15 cellular contexts compared by ENCODE assay signal in the genomic region with DNA sequence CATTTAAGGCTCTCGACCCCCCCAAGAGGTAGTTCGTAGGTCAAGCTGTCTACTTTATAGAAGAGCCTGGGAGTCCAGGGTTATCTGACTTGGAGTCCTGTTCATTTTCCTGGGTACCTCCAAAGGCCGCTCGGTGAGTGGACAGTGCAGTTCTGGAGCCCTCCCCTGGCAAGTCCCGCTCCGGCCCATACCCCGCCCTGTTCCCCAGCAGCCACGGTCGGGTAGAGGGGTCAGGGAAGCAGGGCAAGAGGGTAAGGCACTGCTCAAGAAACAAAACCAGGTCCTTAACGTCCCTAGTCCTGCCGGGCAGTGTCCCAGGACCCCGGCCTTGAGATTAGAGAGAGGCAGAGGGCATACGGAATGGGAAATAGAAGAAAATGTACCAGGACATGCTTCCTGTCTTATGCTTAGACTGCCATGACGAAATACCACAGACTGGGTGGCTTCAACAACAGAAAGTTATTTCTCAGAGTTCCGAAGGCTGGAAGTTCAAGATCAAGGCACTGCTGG. TPM values are rescaled to one million over a fixed set of nuclear protein-coding genes. Genes with fewer than 3 reads are reported as not detected.
DNase-seq lines count a peak whose midpoint lies in the region; ATAC-seq and TF ChIP-seq lines count a peak whose summit lies in the region.
"Had no signal": no experiment of that assay in that cellular context is flagged by ENCODE, and none has a peak within 500 bp of the region (broad histone marks: within the 10 kb centered on the region; RNA-seq: fewer than 3 reads in every experiment).

No MANE protein-coding gene starts in this region.

- no peaks in the 10 kb centered on the region for H3K36me3 ChIP-seq in mucosa of descending colon (ENCODE audit: low read depth)
- H3K36me3 ChIP-seq: lower lobe of right lung, right atrium auricular region had no signal

- POLR2A ChIA-PET in activated CD8-positive, alpha-beta T cell treated with anti-CD3 and anti-CD28 coated beads, Interleukin-2, amount 10 ng/mL, durations not matched to agents 7 days and 5 days (lab: Charles Lee) = interaction anchor here (1.5 to 1.7 kb wide), 2 partner anchors 10 to 11 kb away, joined by 4 read pairs; no protein-coding TSS in a partner anchor

- peak overlapping the region; percentile 60 for H3K27ac Mint-ChIP-seq in stimulated activated naive CD8-positive, alpha-beta T cell treated with anti-CD3 and anti-CD28 coated beads, Interleukin-15, Interleukin-2, amounts not matched to agents 100 ng/mL and 50 ng/mL, for 24 hours
- peak overlapping the region; percentile 70 for H3K27ac Mint-ChIP-seq in activated CD8-positive, alpha-beta T cell treated with anti-CD3 and anti-CD28 coated beads, Interleukin-2, amount 10 ng/mL, durations not matched to agents 7 days and 5 days
- no peak overlapping the region for H3K27ac Mint-ChIP-seq in activated T-helper 1 cell treated with anti-CD3 and anti-CD28 coated beads, Interleukin-12 subunit alpha, Interleukin-12 subunit beta, Interleukin-2, Interleukin-4 antibody, amounts not matched to agents 30 ng/mL and 10 ng/mL and 1 ng/mL, durations not matched to agents 14 hours and 24 hours and 36 hours

- peaks cover 10% of the 10 kb centered on the region for H3K9me3 Mint-ChIP-seq in stimulated activated naive CD8-positive, alpha-beta T cell treated with anti-CD3 and anti-CD28 coated beads, Interleukin-15, Interleukin-2, amounts not matched to agents 100 ng/mL and 50 ng/mL, for 24 hours
- peaks cover 8% of the 10 kb centered on the region for H3K9me3 Mint-ChIP-seq in activated CD8-positive, alpha-beta T cell treated with anti-CD3 and anti-CD28 coated beads, Interleukin-2, amount 10 ng/mL, durations not matched to agents 7 days and 5 days (ENCODE audit: insufficient read depth)
- peaks cover 13% of the 10 kb centered on the region for H3K9me3 Mint-ChIP-seq in activated T-helper 1 cell treated with anti-CD3 and anti-CD28 coated beads, Interleukin-12 subunit alpha, Interleukin-12 subunit beta, Interleukin-2, Interleukin-4 antibody, amounts not matched to agents 30 ng/mL and 10 ng/mL and 1 ng/mL, durations not matched to agents 14 hours and 24 hours and 36 hours

- H3K4me3 ChIP-seq in mucosa of descending colon = no peak overlapping the region
- H3K4me3 ChIP-seq: lower lobe of right lung, right atrium auricular region, SK-N-MC had no signal

- H3K27me3 Mint-ChIP-seq in stimulated activated naive CD8-positive, alpha-beta T cell treated with anti-CD3 and anti-CD28 coated beads, Interleukin-15, Interleukin-2, amounts not matched to agents 100 ng/mL and 50 ng/mL, for 24 hours = no peaks in the 10 kb centered on the region
- H3K27me3 Mint-ChIP-seq in activated CD8-positive, alpha-beta T cell treated with anti-CD3 and anti-CD28 coated beads, Interleukin-2, amount 10 ng/mL, durations not matched to agents 7 days and 5 days (ENCODE audit: low read depth) = peaks cover 2% of the 10 kb centered on the region
- no peaks in the 10 kb centered on the region for H3K27me3 Mint-ChIP-seq in activated T-helper 1 cell treated with anti-CD3 and anti-CD28 coated beads, Interleukin-12 subunit alpha, Interleukin-12 subunit beta, Interleukin-2, Interleukin-4 antibody, amounts not matched to agents 30 ng/mL and 10 ng/mL and 1 ng/mL, durations not matched to agents 14 hours and 24 hours and 36 hours (ENCODE audit: insufficient read depth)

- intact Hi-C loops in activated T-helper 1 cell treated with anti-CD3 and anti-CD28 coated beads, Interleukin-12 subunit alpha, Interleukin-12 subunit beta, Interleukin-2, Interleukin-4 antibody, amounts not matched to agents 30 ng/mL and 10 ng/mL and 1 ng/mL, durations not matched to agents 14 hours and 24 hours and 36 hours (cut with micrococcal nuclease) = no loop called here
- intact Hi-C loops in mucosa of descending colon (cut with DNase I, micrococcal nuclease) = no loop called here

- peaks cover 4% of the 10 kb centered on the region for H3K9me3 ChIP-seq in mucosa of descending colon

- TF ChIP-seq POLR2A in GM18505 (IDR thresholded peaks at IDR 0.05; ENCODE audit: borderline replicate concordance, extremely low read depth, insufficient read depth, insufficient read length) = no peak

- H3K4me1 ChIP-seq in mucosa of descending colon (ENCODE audit: low read depth) = peaks cover 8% of the 10 kb centered on the region

- H3K4me3 Mint-ChIP-seq in stimulated activated naive CD8-positive, alpha-beta T cell treated with anti-CD3 and anti-CD28 coated beads, Interleukin-15, Interleukin-2, amounts not matched to agents 100 ng/mL and 50 ng/mL, for 24 hours = no peak overlapping the region
- no peak overlapping the region for H3K4me3 Mint-ChIP-seq in activated CD8-positive, alpha-beta T cell treated with anti-CD3 and anti-CD28 coated beads, Interleukin-2, amount 10 ng/mL, durations not matched to agents 7 days and 5 days
- no peak overlapping the region for H3K4me3 Mint-ChIP-seq in activated T-helper 1 cell treated with anti-CD3 and anti-CD28 coated beads, Interleukin-12 subunit alpha, Interleukin-12 subunit beta, Interleukin-2, Interleukin-4 antibody, amounts not matched to agents 30 ng/mL and 10 ng/mL and 1 ng/mL, durations not matched to agents 14 hours and 24 hours and 36 hours
- H3K4me3 Mint-ChIP-seq: endodermal cell, neural crest cell had no signal

- TF ChIP-seq CTCF in mucosa of descending colon (IDR thresholded peaks at IDR 0.05) = no peak

- ATAC-seq in stimulated activated naive CD8-positive, alpha-beta T cell treated with anti-CD3 and anti-CD28 coated beads, Interleukin-15, Interleukin-2, amounts not matched to agents 100 U/mL and 50 U/mL, for 24 hours = no peak
- ATAC-seq in activated CD8-positive, alpha-beta T cell treated with anti-CD3 and anti-CD28 coated beads, Interleukin-2, amount 10 ng/mL, durations not matched to agents 7 days and 5 days = no peak
- ATAC-seq in HG03108 (IDR thresholded peaks at IDR 0.05; ENCODE audit: unreplicated experiment) (no peak), GM18505 (IDR thresholded peaks at IDR 0.05; ENCODE audit: unreplicated experiment) (no peak), mucosa of descending colon (no peak)
- ATAC-seq: lower lobe of right lung had no signal

- CTCF ChIA-PET in activated CD8-positive, alpha-beta T cell treated with anti-CD3 and anti-CD28 coated beads, Interleukin-2, amount 10 ng/mL, durations not matched to agents 7 days and 5 days (lab: Charles Lee) = interaction anchor here (0.9 to 3.4 kb wide), 4 partner anchors 8 to 138 kb away, joined by 3 to 29 read pairs (median 4); no protein-coding TSS in a partner anchor

- DNase-seq in stimulated activated naive CD8-positive, alpha-beta T cell treated with anti-CD3 and anti-CD28 coated beads, Interleukin-15, Interleukin-2, amounts not matched to agents 100 U/mL and 50 U/mL, for 24 hours = no peak
- DNase-seq in activated CD8-positive, alpha-beta T cell treated with anti-CD3 and anti-CD28 coated beads, Interleukin-2, amount 10 ng/mL, durations not matched to agents 7 days and 5 days = no peak
- DNase-seq in iris pigment epithelial cell (ENCODE audit: low read depth) (peak; percentile 16), mucosa of descending colon (no peak)
- no peak for DNase-seq in activated T-helper 1 cell treated with anti-CD3 and anti-CD28 coated beads, Interleukin-12 subunit alpha, Interleukin-12 subunit beta, Interleukin-2, Interleukin-4 antibody, amounts not matched to agents 30 ng/mL and 10 ng/mL and 1 ng/mL, durations not matched to agents 14 hours and 24 hours and 36 hours (ENCODE audit: low spot score)
- DNase-seq: endodermal cell, lower lobe of right lung, NCI-H1436 treated with DMSO at 0.1 percent for 48 hours, NCI-H345 had no signal

- H3K4me1 Mint-ChIP-seq in stimulated activated naive CD8-positive, alpha-beta T cell treated with anti-CD3 and anti-CD28 coated beads, Interleukin-15, Interleukin-2, amounts not matched to agents 100 ng/mL and 50 ng/mL, for 24 hours (ENCODE audit: low read depth) = peaks cover 54% of the 10 kb centered on the region
- H3K4me1 Mint-ChIP-seq in activated CD8-positive, alpha-beta T cell treated with anti-CD3 and anti-CD28 coated beads, Interleukin-2, amount 10 ng/mL, durations not matched to agents 7 days and 5 days (ENCODE audit: low read depth) = peaks cover 46% of the 10 kb centered on the region
- peaks cover 55% of the 10 kb centered on the region for H3K4me1 Mint-ChIP-seq in activated T-helper 1 cell treated with anti-CD3 and anti-CD28 coated beads, Interleukin-12 subunit alpha, Interleukin-12 subunit beta, Interleukin-2, Interleukin-4 antibody, amounts not matched to agents 30 ng/mL and 10 ng/mL and 1 ng/mL, durations not matched to agents 14 hours and 24 hours and 36 hours (ENCODE audit: low read depth)

- H3K36me3 Mint-ChIP-seq in stimulated activated naive CD8-positive, alpha-beta T cell treated with anti-CD3 and anti-CD28 coated beads, Interleukin-15, Interleukin-2, amounts not matched to agents 100 ng/mL and 50 ng/mL, for 24 hours (ENCODE audit: low read depth) = peaks cover 6% of the 10 kb centered on the region
- H3K36me3 Mint-ChIP-seq in activated CD8-positive, alpha-beta T cell treated with anti-CD3 and anti-CD28 coated beads, Interleukin-2, amount 10 ng/mL, durations not matched to agents 7 days and 5 days (ENCODE audit: low read depth) = peaks cover 11% of the 10 kb centered on the region
- H3K36me3 Mint-ChIP-seq in activated T-helper 1 cell treated with anti-CD3 and anti-CD28 coated beads, Interleukin-12 subunit alpha, Interleukin-12 subunit beta, Interleukin-2, Interleukin-4 antibody, amounts not matched to agents 30 ng/mL and 10 ng/mL and 1 ng/mL, durations not matched to agents 14 hours and 24 hours and 36 hours (ENCODE audit: low read depth) = peaks cover 2% of the 10 kb centered on the region

RNA-seq across cellular contexts. Expression of a gene that starts 5.5 kb away (rescaled TPM):
- 10 to 100 TPM; 55.8 to 56.6 TPM for total RNA-seq in activated CD8-positive, alpha-beta T cell treated with anti-CD3 and anti-CD28 coated beads, Interleukin-2, amount 10 ng/mL, durations not matched to agents 7 days and 5 days
- total RNA-seq in activated T-helper 1 cell treated with anti-CD3 and anti-CD28 coated beads, Interleukin-12 subunit alpha, Interleukin-12 subunit beta, Interleukin-2, Interleukin-4 antibody, amounts not matched to agents 30 ng/mL and 10 ng/mL and 1 ng/mL, durations not matched to agents 14 hours and 24 hours and 36 hours = 59.6 and 62.4 TPM in 2 replicates
- 10 to 100 TPM; 42.0 to 98.1 (median 47.7) TPM for total RNA-seq in mucosa of descending colon
